23 cellular contexts compared by ENCODE assay signal in genomic region chr1:56137090-56137489, GRCh38.
A peak's percentile ranks its signal among the peaks of the same experiment; 100 is the strongest.
DNase-seq lines count a peak whose midpoint lies in the region; ATAC-seq and TF ChIP-seq lines count a peak whose summit lies in the region.
"Had no signal": no experiment of that assay in that cellular context is flagged by ENCODE, and none has a peak within 500 bp of the region (broad histone marks: within the 10 kb centered on the region; RNA-seq: fewer than 3 reads in every experiment).

No MANE protein-coding gene starts in this region.

- H3K36me3 ChIP-seq in gastroesophageal sphincter = no peaks in the 10 kb centered on the region
- H3K36me3 ChIP-seq in skeletal muscle satellite cell (ENCODE audit: insufficient read depth, low read length) = no peaks in the 10 kb centered on the region
- H3K36me3 ChIP-seq: BLaER1 treated with 17β-estradiol and CSF1 and Interleukin-3, amounts not matched to agents 10 nM and 100 nM had no signal

- peak overlapping the region; percentile 60 for H3K4me2 ChIP-seq in skeletal muscle satellite cell (ENCODE audit: low read length)
- H3K4me2 ChIP-seq: BLaER1 treated with 17β-estradiol and CSF1 and Interleukin-3, amounts not matched to agents 10 nM and 100 nM had no signal

- TF ChIP-seq CTCF in gastroesophageal sphincter (IDR thresholded peaks at IDR 0.05) = no peak

- H3K9me3 ChIP-seq in gastroesophageal sphincter (no peaks in the 10 kb centered on the region), skeletal muscle satellite cell (replicated peaks; ENCODE audit: low read length) (no peaks in the 10 kb centered on the region)
- H3K9me3 ChIP-seq: BLaER1 treated with 17β-estradiol and CSF1 and Interleukin-3, amounts not matched to agents 10 nM and 100 nM; Caco-2 had no signal

- H3K27me3 ChIP-seq in gastroesophageal sphincter (no peaks in the 10 kb centered on the region), skeletal muscle satellite cell (ENCODE audit: control insufficient read depth, insufficient read depth, low read length) (peaks cover 4% of the 10 kb centered on the region)

- ATAC-seq in gastroesophageal sphincter = peak; percentile 51
- no peak for ATAC-seq in HG02870 (IDR thresholded peaks at IDR 0.05; ENCODE audit: unreplicated experiment)

- H3K4me1 ChIP-seq in gastroesophageal sphincter (peaks cover 0 to 4% (median 0%) of the 10 kb centered on the region in 3 donors), skeletal muscle satellite cell (ENCODE audit: control insufficient read depth, insufficient read depth, low read length) (peaks cover 20% of the 10 kb centered on the region)

- H3K9ac ChIP-seq in skeletal muscle satellite cell (ENCODE audit: low read depth, low read length) = no peak overlapping the region
- H3K9ac ChIP-seq: BLaER1 treated with 17β-estradiol and CSF1 and Interleukin-3, amounts not matched to agents 10 nM and 100 nM had no signal

- TF ChIP-seq POLR2A in gastroesophageal sphincter (IDR thresholded peaks at IDR 0.05) = no peak

- H3K4me3 ChIP-seq in gastroesophageal sphincter = no peak overlapping the region
- H3K4me3 ChIP-seq in skeletal muscle satellite cell (ENCODE audit: low read length) = no peak overlapping the region
- H3K4me3 ChIP-seq: BLaER1 treated with 17β-estradiol and CSF1 and Interleukin-3, amounts not matched to agents 10 nM and 100 nM had no signal

- WGBS in gastroesophageal sphincter (ENCODE audit: low coverage in 1 of 2), 2 donors = 41 to 66% methylated on average over 3 to 4 of the region's 4 CpGs

- no peak overlapping the region for H3K27ac ChIP-seq in gastroesophageal sphincter
- H3K27ac ChIP-seq: BLaER1 treated with 17β-estradiol and CSF1 and Interleukin-3, amounts not matched to agents 10 nM and 100 nM; RWPE1 had no signal

- no peak for TF ChIP-seq EP300 in gastroesophageal sphincter (IDR thresholded peaks at IDR 0.05)

- DNase-seq in ELF-1 (ENCODE audit: low read depth, low spot score) (peak; percentile 6), amniotic epithelial cell (ENCODE audit: low read depth) (peak; percentile 58), NCI-H2081 (lab: John Stamatoyannopoulos, UW) (no peak)
- no peak for DNase-seq in activated CD8-positive, alpha-beta memory T cell treated with anti-CD3 and anti-CD28 coated beads, Interleukin-2, amount 50 U/mL, for 4 hours
- DNase-seq: ACHN; Caco-2; CD4-positive, alpha-beta memory T cell; DMS153; GF-D8; KG1; NCI-H1092 treated with DMSO at 0.1 percent for 48 hours; NCI-H146; NCI-H2029; NCI-H226; NCI-H524; NCI-H774; NK-92 treated with Interleukin-12 subunit alpha and Interleukin-12 subunit beta, amount 100 ng/mL, for 24 hours; SHP77 treated with DMSO at 0.1 percent for 48 hours had no signal

Comparison
In these comparisons a context has a peak if more than half of its experiments do, and no peak if none do; other contexts are left out.
1. DNase-seq: peak in ELF-1 (single experiment) and amniotic epithelial cell (single experiment); none in activated CD8-positive, alpha-beta memory T cell treated with anti-CD3 and anti-CD28 coated beads, Interleukin-2, amount 50 U/mL, for 4 hours (single experiment) and NCI-H2081 (0 of 2).